Comparison of ENCODE assay signal across 28 cellular contexts in the genomic region with DNA sequence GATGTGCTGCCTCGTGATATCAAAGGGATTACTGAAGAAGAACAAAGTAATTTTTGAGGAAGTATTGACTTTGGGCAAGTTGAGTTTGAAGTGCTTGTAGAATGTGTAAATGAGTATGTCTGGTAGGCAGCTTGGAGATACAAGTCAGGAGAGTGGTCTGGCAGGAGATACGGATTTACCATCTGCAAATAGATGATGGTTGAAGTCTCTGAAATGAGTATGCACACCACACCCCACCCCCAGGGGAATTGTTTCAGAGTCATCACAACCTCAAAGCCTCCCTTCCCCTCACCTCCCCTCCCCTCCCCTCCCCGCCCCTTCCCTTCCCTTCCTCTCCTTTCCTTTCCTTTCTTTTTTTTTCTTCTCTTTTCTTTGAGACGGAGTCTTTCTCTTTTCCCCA.
"Had no signal": no experiment of that assay in that cellular context is flagged by ENCODE, and none has a peak within 500 bp of the region (broad histone marks: within the 10 kb centered on the region; RNA-seq: fewer than 3 reads in every experiment).

No MANE protein-coding gene starts in this region.

- H3K36me3 ChIP-seq: adrenal gland, ascending aorta, brain microvascular endothelial cell, upper lobe of left lung had no signal

- H3K9me3 Mint-ChIP-seq: activated T-cell treated with anti-CD3 and anti-CD28 coated beads, Interleukin-2, amount 50 U/mL, for 24 hours; T-helper 1 cell treated with Interleukin-12 subunit alpha and Interleukin-12 subunit beta and Interleukin-4 antibody, amounts not matched to agents 30 μg/mL and 1 μg/mL, for 36 hours had no signal

- ATAC-seq: activated CD4-positive, alpha-beta T cell treated with anti-CD3 and anti-CD28 coated beads for 36 hours; sciatic nerve; WTC11 had no signal

- FAIRE-seq: frontal cortex had no signal

- H3K4me1 ChIP-seq: adrenal gland, ascending aorta, parathyroid adenoma, upper lobe of left lung had no signal

- H3K27ac ChIP-seq: adrenal gland, ascending aorta, brain microvascular endothelial cell, parathyroid adenoma, upper lobe of left lung had no signal

- H3K4me2 ChIP-seq: smooth muscle cell had no signal

- DNase-seq: activated CD4-positive, alpha-beta T cell treated with anti-CD3 and anti-CD28 coated beads for 36 hours; activated CD4-positive, alpha-beta T cell treated with anti-CD3 and anti-CD28 coated beads, Interleukin-2, amount 50 U/mL, for 4 hours; activated CD8-positive, alpha-beta memory T cell treated with anti-CD3 and anti-CD28 coated beads for 24 hours; activated CD8-positive, alpha-beta memory T cell treated with anti-CD3 and anti-CD28 coated beads, Interleukin-2, amount 50 U/mL, for 4 hours; activated naive CD4-positive, alpha-beta T cell; activated T-cell treated with anti-CD3 and anti-CD28 coated beads, Interleukin-2, amount 50 U/mL, for 24 hours; adrenal gland; brain microvascular endothelial cell; caudate nucleus; effector memory CD4-positive, alpha-beta T cell; hippocampal formation; left ventricle myocardium superior; mammary epithelial cell; nucleus accumbens; stimulated activated CD4-positive, alpha-beta T cell treated with anti-CD3 and anti-CD28 coated beads, Interleukin-15, amount 100 ng/mL, for 24 hours; stimulated activated CD8-positive, alpha-beta memory T cell treated with anti-CD3 and anti-CD28 coated beads, Interleukin-4, amount 100 ng/mL, for 48 hours; stimulated activated naive CD4-positive, alpha-beta T cell treated with Interleukin-2 at 50 U/mL for 16 hours; T1000; upper lobe of left lung had no signal

- H3K4me3 ChIP-seq: adrenal gland, ascending aorta, smooth muscle cell, upper lobe of left lung had no signal

- H3K27ac Mint-ChIP-seq: activated CD4-positive, alpha-beta T cell treated with anti-CD3 and anti-CD28 coated beads for 36 hours; activated naive CD8-positive, alpha-beta T cell; activated T-cell treated with anti-CD3 and anti-CD28 coated beads, Interleukin-2, amount 50 U/mL, for 24 hours; activated T-helper 2 cell treated with anti-CD3 and anti-CD28 coated beads, Interferon-gamma antibody, Interleukin-2, Interleukin-4, amounts not matched to agents 10 μg/mL and 5 μg/mL and 100 μg/mL, durations not matched to agents 14 hours and 24 hours and 36 hours; T-helper 1 cell treated with Interleukin-12 subunit alpha and Interleukin-12 subunit beta and Interleukin-4 antibody, amounts not matched to agents 30 μg/mL and 1 μg/mL, for 36 hours; WTC11 had no signal

- H3K4me1 Mint-ChIP-seq: activated CD4-positive, alpha-beta T cell treated with anti-CD3 and anti-CD28 coated beads for 36 hours had no signal

- H3K9me3 ChIP-seq: adrenal gland, ascending aorta, upper lobe of left lung had no signal

- H3K9ac ChIP-seq: parathyroid adenoma had no signal

- H3K27me3 ChIP-seq: adrenal gland, ascending aorta, brain microvascular endothelial cell, upper lobe of left lung had no signal

- H3K27me3 Mint-ChIP-seq: activated T-cell treated with anti-CD3 and anti-CD28 coated beads, Interleukin-2, amount 50 U/mL, for 24 hours had no signal

- H3K4me3 Mint-ChIP-seq: activated CD4-positive, alpha-beta T cell treated with anti-CD3 and anti-CD28 coated beads for 36 hours; activated naive CD8-positive, alpha-beta T cell; activated T-cell treated with anti-CD3 and anti-CD28 coated beads, Interleukin-2, amount 50 U/mL, for 24 hours; T-helper 1 cell treated with Interleukin-12 subunit alpha and Interleukin-12 subunit beta and Interleukin-4 antibody, amounts not matched to agents 30 μg/mL and 1 μg/mL, for 36 hours; WTC11 had no signal
